ENCODE assay signal across 1 cellular context in the genomic region with DNA sequence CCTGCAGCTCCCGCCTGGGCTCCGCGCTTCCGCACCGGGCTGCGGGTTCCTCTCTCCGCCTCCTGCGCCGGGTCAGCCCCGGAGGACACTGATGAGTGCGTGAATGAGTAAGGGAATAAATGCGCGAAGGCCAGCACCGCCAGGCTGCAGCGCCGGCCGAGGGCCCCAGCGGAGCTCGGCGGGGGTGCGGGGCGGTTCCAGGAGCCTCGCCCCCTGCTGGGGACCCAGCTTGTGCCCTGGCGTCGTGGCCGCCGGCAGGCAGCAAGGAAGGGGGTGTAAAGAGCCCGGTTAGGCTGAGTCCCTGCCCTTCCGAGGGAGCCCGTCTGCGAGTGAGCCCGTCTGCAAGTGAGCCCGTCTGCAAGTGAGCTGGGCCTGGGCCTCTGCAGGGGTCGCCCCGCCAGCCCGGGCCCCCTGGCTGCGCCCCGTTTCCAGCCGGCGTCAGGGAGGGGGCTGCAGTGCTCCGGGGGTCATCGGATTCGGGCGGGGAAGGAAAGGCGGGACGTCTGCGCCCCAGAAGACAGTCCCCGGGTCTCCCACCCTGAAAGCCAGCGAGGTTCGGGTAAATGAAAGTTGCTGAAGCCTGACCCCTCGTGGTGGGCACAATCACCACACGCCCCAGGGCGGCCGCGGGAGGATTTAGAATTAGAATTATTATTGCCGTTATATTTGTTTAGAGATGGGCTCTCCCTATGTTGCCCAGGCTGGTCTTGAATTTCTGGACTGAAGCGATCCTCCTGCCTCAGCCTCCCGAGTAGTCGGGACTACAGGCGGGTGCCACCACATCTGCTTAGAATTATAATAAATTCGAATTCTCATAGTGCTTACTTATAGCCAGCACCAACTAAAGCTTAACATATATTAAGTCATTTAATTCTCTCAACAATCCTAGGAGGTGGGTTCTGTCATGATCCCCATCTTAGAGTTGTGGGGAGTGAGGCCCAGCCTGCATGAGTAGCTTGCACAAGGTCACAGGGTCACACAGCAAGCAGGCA.
TF ChIP-seq lines count a peak whose summit lies in the region.

No MANE protein-coding gene starts in this region.

TF ChIP-seq in K562, 482 proteins besides CTCF, POLR2A, EP300 and RAD21 (continued from another document and continues in another):
- TF ChIP-seq, protein P1, sequence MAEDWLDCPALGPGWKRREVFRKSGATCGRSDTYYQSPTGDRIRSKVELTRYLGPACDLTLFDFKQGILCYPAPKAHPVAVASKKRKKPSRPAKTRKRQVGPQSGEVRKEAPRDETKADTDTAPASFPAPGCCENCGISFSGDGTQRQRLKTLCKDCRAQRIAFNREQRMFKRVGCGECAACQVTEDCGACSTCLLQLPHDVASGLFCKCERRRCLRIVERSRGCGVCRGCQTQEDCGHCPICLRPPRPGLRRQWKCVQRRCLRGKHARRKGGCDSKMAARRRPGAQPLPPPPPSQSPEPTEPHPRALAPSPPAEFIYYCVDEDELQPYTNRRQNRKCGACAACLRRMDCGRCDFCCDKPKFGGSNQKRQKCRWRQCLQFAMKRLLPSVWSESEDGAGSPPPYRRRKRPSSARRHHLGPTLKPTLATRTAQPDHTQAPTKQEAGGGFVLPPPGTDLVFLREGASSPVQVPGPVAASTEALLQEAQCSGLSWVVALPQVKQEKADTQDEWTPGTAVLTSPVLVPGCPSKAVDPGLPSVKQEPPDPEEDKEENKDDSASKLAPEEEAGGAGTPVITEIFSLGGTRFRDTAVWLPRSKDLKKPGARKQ (CRISPR knock-in tag; IDR thresholded peaks at IDR 0.05): peak; percentile 96
- TF ChIP-seq ZFP30 (CRISPR knock-in tag; IDR thresholded peaks at IDR 0.05; ENCODE audit: borderline replicate concordance) (no peak), L3MBTL2 (IDR thresholded peaks at IDR 0.05) (peak; percentile 55; the same call in 1 of the 2 replicates), PHF20 (IDR thresholded peaks at IDR 0.05; ENCODE audit: partially characterized antibody) (peak; percentile 43), FOXJ3 (CRISPR knock-in tag; IDR thresholded peaks at IDR 0.05) (no peak), LCOR (CRISPR knock-in tag; IDR thresholded peaks at IDR 0.05) (0 out of 2 replicates have a peak, but pooled peaks have one; percentile 49), STAG1 (CRISPR knock-in tag; IDR thresholded peaks at IDR 0.05; ENCODE audit: borderline replicate concordance) (peak; percentile 22; the same call in 1 of the 2 replicates), ZNF785 (CRISPR knock-in tag; IDR thresholded peaks at IDR 0.05) (no peak), TEAD1 (CRISPR knock-in tag; IDR thresholded peaks at IDR 0.05) (peak in 1 of 2 experiments; percentile 39; a peak in 1 of 4 replicates), CBX1 (IDR thresholded peaks at IDR 0.05; ENCODE audit: low read depth) (peak; percentile 28; the same call in 1 of the 2 replicates), ZNF586 (CRISPR knock-in tag; conservative IDR thresholded peaks at IDR 0.05) (no peak), DMBX1 (CRISPR knock-in tag; IDR thresholded peaks at IDR 0.05; ENCODE audit: borderline replicate concordance) (no peak), NR2C1 (IDR thresholded peaks at IDR 0.05) (no peak), NR2C1 (tag; IDR thresholded peaks at IDR 0.05) (no peak), NCOA4 (IDR thresholded peaks at IDR 0.05; ENCODE audit: partially characterized antibody) (no peak), SREBF2 (CRISPR knock-in tag; IDR thresholded peaks at IDR 0.05) (peak; percentile 34; the same call in 1 of the 2 replicates), NR1H2 (CRISPR knock-in tag; IDR thresholded peaks at IDR 0.05) (peak; percentile 82; the same call in 1 of the 2 replicates), XRCC5 (IDR thresholded peaks at IDR 0.05; ENCODE audit: low read depth, low read length) (peak; percentile 74; the same call in 1 of the 2 replicates), CBFA2T2 (conservative IDR thresholded peaks at IDR 0.05) (no peak), ZNF12 (CRISPR knock-in tag; IDR thresholded peaks at IDR 0.05) (peak; percentile 34; the same call in 1 of the 2 replicates), KDM2B (CRISPR knock-in tag; IDR thresholded peaks at IDR 0.05) (0 out of 2 replicates have a peak, but pooled peaks have one; percentile 3), ZNF197 (CRISPR knock-in tag; IDR thresholded peaks at IDR 0.05; ENCODE audit: low read depth) (0 out of 2 replicates have a peak, but pooled peaks have one; percentile 45), SMARCE1 (IDR thresholded peaks at IDR 0.05) (no peak), CXXC5 (CRISPR knock-in tag; IDR thresholded peaks at IDR 0.05) (no peak), HNRNPL (IDR thresholded peaks at IDR 0.05; ENCODE audit: low read depth, low read length) (peak; percentile 48), CREB1 (IDR thresholded peaks at IDR 0.05) (no peak), CREB1 (CRISPR knock-in tag; IDR thresholded peaks at IDR 0.05) (0 out of 2 replicates have a peak, but pooled peaks have one; percentile 31), FUS (optimal IDR thresholded peaks at IDR 0.05; ENCODE audit: low read depth, low read length) (peak; percentile 81), ARID2 (IDR thresholded peaks at IDR 0.05) (peak; percentile 89), RBM14 (IDR thresholded peaks at IDR 0.05; ENCODE audit: borderline replicate concordance, insufficient read depth, low read depth, low read length) (0 out of 2 replicates have a peak, but pooled peaks have one; percentile 69), ZNF311 (CRISPR knock-in tag; IDR thresholded peaks at IDR 0.05) (no peak), ETV5 (CRISPR knock-in tag; IDR thresholded peaks at IDR 0.05; ENCODE audit: low read depth) (0 out of 2 replicates have a peak, but pooled peaks have one; percentile 44)
- TF ChIP-seq, protein P2, sequence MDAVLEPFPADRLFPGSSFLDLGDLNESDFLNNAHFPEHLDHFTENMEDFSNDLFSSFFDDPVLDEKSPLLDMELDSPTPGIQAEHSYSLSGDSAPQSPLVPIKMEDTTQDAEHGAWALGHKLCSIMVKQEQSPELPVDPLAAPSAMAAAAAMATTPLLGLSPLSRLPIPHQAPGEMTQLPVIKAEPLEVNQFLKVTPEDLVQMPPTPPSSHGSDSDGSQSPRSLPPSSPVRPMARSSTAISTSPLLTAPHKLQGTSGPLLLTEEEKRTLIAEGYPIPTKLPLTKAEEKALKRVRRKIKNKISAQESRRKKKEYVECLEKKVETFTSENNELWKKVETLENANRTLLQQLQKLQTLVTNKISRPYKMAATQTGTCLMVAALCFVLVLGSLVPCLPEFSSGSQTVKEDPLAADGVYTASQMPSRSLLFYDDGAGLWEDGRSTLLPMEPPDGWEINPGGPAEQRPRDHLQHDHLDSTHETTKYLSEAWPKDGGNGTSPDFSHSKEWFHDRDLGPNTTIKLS (IDR thresholded peaks at IDR 0.05; ENCODE audit: borderline replicate concordance, low read depth): peak; percentile 48; the same call in 1 of the 2 replicates
- TF ChIP-seq, protein P3, sequence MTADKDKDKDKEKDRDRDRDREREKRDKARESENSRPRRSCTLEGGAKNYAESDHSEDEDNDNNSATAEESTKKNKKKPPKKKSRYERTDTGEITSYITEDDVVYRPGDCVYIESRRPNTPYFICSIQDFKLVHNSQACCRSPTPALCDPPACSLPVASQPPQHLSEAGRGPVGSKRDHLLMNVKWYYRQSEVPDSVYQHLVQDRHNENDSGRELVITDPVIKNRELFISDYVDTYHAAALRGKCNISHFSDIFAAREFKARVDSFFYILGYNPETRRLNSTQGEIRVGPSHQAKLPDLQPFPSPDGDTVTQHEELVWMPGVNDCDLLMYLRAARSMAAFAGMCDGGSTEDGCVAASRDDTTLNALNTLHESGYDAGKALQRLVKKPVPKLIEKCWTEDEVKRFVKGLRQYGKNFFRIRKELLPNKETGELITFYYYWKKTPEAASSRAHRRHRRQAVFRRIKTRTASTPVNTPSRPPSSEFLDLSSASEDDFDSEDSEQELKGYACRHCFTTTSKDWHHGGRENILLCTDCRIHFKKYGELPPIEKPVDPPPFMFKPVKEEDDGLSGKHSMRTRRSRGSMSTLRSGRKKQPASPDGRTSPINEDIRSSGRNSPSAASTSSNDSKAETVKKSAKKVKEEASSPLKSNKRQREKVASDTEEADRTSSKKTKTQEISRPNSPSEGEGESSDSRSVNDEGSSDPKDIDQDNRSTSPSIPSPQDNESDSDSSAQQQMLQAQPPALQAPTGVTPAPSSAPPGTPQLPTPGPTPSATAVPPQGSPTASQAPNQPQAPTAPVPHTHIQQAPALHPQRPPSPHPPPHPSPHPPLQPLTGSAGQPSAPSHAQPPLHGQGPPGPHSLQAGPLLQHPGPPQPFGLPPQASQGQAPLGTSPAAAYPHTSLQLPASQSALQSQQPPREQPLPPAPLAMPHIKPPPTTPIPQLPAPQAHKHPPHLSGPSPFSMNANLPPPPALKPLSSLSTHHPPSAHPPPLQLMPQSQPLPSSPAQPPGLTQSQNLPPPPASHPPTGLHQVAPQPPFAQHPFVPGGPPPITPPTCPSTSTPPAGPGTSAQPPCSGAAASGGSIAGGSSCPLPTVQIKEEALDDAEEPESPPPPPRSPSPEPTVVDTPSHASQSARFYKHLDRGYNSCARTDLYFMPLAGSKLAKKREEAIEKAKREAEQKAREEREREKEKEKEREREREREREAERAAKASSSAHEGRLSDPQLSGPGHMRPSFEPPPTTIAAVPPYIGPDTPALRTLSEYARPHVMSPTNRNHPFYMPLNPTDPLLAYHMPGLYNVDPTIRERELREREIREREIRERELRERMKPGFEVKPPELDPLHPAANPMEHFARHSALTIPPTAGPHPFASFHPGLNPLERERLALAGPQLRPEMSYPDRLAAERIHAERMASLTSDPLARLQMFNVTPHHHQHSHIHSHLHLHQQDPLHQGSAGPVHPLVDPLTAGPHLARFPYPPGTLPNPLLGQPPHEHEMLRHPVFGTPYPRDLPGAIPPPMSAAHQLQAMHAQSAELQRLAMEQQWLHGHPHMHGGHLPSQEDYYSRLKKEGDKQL (CRISPR knock-in tag; IDR thresholded peaks at IDR 0.05; ENCODE audit: borderline replicate concordance): 0 out of 2 replicates have a peak, but pooled peaks have one; percentile 82
- TF ChIP-seq, protein P4, sequence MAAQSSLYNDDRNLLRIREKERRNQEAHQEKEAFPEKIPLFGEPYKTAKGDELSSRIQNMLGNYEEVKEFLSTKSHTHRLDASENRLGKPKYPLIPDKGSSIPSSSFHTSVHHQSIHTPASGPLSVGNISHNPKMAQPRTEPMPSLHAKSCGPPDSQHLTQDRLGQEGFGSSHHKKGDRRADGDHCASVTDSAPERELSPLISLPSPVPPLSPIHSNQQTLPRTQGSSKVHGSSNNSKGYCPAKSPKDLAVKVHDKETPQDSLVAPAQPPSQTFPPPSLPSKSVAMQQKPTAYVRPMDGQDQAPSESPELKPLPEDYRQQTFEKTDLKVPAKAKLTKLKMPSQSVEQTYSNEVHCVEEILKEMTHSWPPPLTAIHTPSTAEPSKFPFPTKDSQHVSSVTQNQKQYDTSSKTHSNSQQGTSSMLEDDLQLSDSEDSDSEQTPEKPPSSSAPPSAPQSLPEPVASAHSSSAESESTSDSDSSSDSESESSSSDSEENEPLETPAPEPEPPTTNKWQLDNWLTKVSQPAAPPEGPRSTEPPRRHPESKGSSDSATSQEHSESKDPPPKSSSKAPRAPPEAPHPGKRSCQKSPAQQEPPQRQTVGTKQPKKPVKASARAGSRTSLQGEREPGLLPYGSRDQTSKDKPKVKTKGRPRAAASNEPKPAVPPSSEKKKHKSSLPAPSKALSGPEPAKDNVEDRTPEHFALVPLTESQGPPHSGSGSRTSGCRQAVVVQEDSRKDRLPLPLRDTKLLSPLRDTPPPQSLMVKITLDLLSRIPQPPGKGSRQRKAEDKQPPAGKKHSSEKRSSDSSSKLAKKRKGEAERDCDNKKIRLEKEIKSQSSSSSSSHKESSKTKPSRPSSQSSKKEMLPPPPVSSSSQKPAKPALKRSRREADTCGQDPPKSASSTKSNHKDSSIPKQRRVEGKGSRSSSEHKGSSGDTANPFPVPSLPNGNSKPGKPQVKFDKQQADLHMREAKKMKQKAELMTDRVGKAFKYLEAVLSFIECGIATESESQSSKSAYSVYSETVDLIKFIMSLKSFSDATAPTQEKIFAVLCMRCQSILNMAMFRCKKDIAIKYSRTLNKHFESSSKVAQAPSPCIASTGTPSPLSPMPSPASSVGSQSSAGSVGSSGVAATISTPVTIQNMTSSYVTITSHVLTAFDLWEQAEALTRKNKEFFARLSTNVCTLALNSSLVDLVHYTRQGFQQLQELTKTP (IDR thresholded peaks at IDR 0.05; ENCODE audit: low read depth in 1 of 2, partially characterized antibody in 2 of 2): peak in 1 of 2 experiments; percentile 23
- TF ChIP-seq, protein P5, sequence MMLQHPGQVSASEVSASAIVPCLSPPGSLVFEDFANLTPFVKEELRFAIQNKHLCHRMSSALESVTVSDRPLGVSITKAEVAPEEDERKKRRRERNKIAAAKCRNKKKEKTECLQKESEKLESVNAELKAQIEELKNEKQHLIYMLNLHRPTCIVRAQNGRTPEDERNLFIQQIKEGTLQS (IDR thresholded peaks at IDR 0.05): peak; percentile 37; the same call in 1 of the 2 replicates
- TF ChIP-seq, protein P5 (CRISPR knock-in tag; conservative IDR thresholded peaks at IDR 0.05): 0 out of 2 replicates have a peak, but pooled peaks have one; percentile 58
- TF ChIP-seq, protein P6, sequence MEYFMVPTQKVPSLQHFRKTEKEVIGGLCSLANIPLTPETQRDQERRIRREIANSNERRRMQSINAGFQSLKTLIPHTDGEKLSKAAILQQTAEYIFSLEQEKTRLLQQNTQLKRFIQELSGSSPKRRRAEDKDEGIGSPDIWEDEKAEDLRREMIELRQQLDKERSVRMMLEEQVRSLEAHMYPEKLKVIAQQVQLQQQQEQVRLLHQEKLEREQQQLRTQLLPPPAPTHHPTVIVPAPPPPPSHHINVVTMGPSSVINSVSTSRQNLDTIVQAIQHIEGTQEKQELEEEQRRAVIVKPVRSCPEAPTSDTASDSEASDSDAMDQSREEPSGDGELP (CRISPR knock-in tag; IDR thresholded peaks at IDR 0.05; ENCODE audit: borderline replicate concordance): peak; percentile 57; the same call in 1 of the 2 replicates
- TF ChIP-seq, protein P7, sequence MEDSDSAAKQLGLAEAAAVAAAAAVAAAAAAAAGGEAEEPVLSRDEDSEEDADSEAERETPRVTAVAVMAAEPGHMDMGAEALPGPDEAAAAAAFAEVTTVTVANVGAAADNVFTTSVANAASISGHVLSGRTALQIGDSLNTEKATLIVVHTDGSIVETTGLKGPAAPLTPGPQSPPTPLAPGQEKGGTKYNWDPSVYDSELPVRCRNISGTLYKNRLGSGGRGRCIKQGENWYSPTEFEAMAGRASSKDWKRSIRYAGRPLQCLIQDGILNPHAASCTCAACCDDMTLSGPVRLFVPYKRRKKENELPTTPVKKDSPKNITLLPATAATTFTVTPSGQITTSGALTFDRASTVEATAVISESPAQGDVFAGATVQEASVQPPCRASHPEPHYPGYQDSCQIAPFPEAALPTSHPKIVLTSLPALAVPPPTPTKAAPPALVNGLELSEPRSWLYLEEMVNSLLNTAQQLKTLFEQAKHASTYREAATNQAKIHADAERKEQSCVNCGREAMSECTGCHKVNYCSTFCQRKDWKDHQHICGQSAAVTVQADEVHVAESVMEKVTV (CRISPR knock-in tag; IDR thresholded peaks at IDR 0.05): peak; percentile 78
- TF ChIP-seq, protein P8, sequence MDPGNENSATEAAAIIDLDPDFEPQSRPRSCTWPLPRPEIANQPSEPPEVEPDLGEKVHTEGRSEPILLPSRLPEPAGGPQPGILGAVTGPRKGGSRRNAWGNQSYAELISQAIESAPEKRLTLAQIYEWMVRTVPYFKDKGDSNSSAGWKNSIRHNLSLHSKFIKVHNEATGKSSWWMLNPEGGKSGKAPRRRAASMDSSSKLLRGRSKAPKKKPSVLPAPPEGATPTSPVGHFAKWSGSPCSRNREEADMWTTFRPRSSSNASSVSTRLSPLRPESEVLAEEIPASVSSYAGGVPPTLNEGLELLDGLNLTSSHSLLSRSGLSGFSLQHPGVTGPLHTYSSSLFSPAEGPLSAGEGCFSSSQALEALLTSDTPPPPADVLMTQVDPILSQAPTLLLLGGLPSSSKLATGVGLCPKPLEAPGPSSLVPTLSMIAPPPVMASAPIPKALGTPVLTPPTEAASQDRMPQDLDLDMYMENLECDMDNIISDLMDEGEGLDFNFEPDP (CRISPR knock-in tag; IDR thresholded peaks at IDR 0.05): no peak
